ENCODE assay signal across 15 cellular contexts in the genomic region with DNA sequence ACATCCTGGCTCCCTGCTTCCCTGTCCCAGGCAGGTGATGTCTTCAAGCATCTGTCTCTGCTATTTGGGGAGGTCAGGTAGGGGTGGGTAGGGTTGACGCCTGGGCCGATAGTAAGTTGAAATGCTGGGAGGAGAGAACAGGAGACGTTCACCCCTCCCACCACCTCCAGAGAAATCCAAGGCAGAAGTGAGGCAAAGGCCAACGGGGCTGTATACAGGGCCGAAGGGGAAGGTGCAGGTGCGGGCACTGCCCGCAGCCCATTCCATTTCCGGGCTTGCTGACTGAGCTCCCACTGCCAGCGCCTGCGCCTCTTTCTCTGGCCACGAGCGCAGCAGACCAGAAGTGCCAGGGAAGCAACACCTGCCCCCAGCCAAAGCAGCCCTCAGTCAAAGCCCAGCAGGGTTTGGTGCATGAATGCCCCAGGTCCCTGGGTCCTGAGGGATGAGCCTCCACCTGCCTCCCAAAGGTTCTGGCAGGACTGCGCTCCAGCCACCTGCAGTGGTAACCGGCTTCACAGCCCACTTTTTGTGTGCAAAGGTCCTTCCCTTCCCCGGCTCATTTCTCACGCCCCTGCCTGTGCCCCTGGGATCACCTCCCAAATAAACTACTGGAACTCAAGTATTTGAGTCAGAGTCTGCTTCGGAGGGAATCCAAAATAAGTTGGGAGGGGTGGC.
DNase-seq lines count a peak whose midpoint lies in the region; TF ChIP-seq lines count a peak whose summit lies in the region.
"Had no signal": no experiment of that assay in that cellular context is flagged by ENCODE, and none has a peak within 500 bp of the region (broad histone marks: within the 10 kb centered on the region; RNA-seq: fewer than 3 reads in every experiment).

No MANE protein-coding gene starts in this region.

- H3K27ac ChIP-seq in coronary artery, result peak overlapping the region; percentile 83 to 96
- peak overlapping the region; percentile 42 to 75 (median 60) for H3K27ac ChIP-seq in transverse colon
- H3K27ac ChIP-seq: neutrophil, SJCRH30 had no signal

- peak; percentile 20 for DNase-seq in activated T-cell treated with anti-CD3 and anti-CD28 coated beads, Interleukin-2, amount 50 U/mL, for 24 hours
- no peak for DNase-seq in activated T-cell treated with anti-CD3 and anti-CD28 coated beads, Interleukin-2, amount 50 U/mL, for 48 hours
- no peak for DNase-seq in coronary artery (ENCODE audit: low spot score)
- no peak for DNase-seq in transverse colon
- no peak for DNase-seq in activated naive CD4-positive, alpha-beta T cell treated with anti-CD3 and anti-CD28 coated beads, Interleukin-2, amount 50 U/mL, for 16 hours
- no peak for DNase-seq in effector CD8-positive, alpha-beta T cell (lab: John Stamatoyannopoulos, UW)
- no peak for DNase-seq in NCI-H187 treated with DMSO at 0.1 percent for 48 hours (lab: John Stamatoyannopoulos, UW)
- DNase-seq: activated gamma-delta T cell treated with Interleukin-2 at 50 U/mL for 16 hours; AML-193; NCI-H524 treated with DMSO at 0.1 percent for 48 hours; SJCRH30; stimulated activated CD4-positive, alpha-beta T cell treated with anti-CD3 and anti-CD28 coated beads, Interleukin-4, amount 100 ng/mL, for 4 hours had no signal

- H3K9me3 ChIP-seq in transverse colon, result no peaks in the 10 kb centered on the region
- H3K9me3 ChIP-seq: neutrophil, SJCRH30 had no signal

- H3K4me3 Mint-ChIP-seq in activated T-cell treated with anti-CD3 and anti-CD28 coated beads, Interleukin-2, amount 50 U/mL, for 24 hours, result no peak overlapping the region
- H3K4me3 Mint-ChIP-seq in nephron, result peak overlapping the region in 1 of 3 experiments; percentile 10
- H3K4me3 Mint-ChIP-seq: activated CD4-positive, alpha-beta T cell treated with anti-CD3 and anti-CD28 coated beads for 36 hours had no signal

- 55 to 85% methylated on average over 2 to 17 of the region's 17 CpGs for WGBS in transverse colon (ENCODE audit: low coverage in 1 of 2), 2 donors

- H3K36me3 ChIP-seq in transverse colon, result no peaks in the 10 kb centered on the region
- H3K36me3 ChIP-seq: neutrophil, SJCRH30 had no signal

- intact Hi-C loops in transverse colon (cut with DNase I; ENCODE audit: low total_unique reads), result no loop called here

- no peak for TF ChIP-seq POLR2A in transverse colon (IDR thresholded peaks at IDR 0.05)

- no peak for TF ChIP-seq EP300 in transverse colon (IDR thresholded peaks at IDR 0.05; ENCODE audit: low read depth)

- H3K27me3 Mint-ChIP-seq in activated T-cell treated with anti-CD3 and anti-CD28 coated beads, Interleukin-2, amount 50 U/mL, for 24 hours, result peaks cover 3% of the 10 kb centered on the region
- H3K27me3 Mint-ChIP-seq in nephron (ENCODE audit: low read depth), result peaks cover 30% of the 10 kb centered on the region
- H3K27me3 Mint-ChIP-seq: activated CD4-positive, alpha-beta T cell treated with anti-CD3 and anti-CD28 coated beads for 36 hours had no signal

- no peaks in the 10 kb centered on the region for H3K36me3 Mint-ChIP-seq in activated T-cell treated with anti-CD3 and anti-CD28 coated beads, Interleukin-2, amount 50 U/mL, for 24 hours (ENCODE audit: low read depth)
- no peaks in the 10 kb centered on the region for H3K36me3 Mint-ChIP-seq in nephron (ENCODE audit: low read depth)

- in situ Hi-C loops in transverse colon (cut with MboI; ENCODE audit: low pct_ligation_motif_present in 1 of 4, low pct_unique_long_range_greater_than_20kb in 1 of 4, low sequenced_read_pairs in 3 of 4), result no loop called here

- peak overlapping the region; percentile 39 for H3K4me3 ChIP-seq in coronary artery
- H3K4me3 ChIP-seq in transverse colon, result no peak overlapping the region
- H3K4me3 ChIP-seq: SJCRH30 had no signal

- H3K4me1 Mint-ChIP-seq in activated T-cell treated with anti-CD3 and anti-CD28 coated beads, Interleukin-2, amount 50 U/mL, for 24 hours (ENCODE audit: low read depth), result peaks cover 37% of the 10 kb centered on the region
- peaks cover 52% of the 10 kb centered on the region for H3K4me1 Mint-ChIP-seq in nephron

- TF ChIP-seq CTCF in coronary artery (IDR thresholded peaks at IDR 0.05) (no peak), nephron (IDR thresholded peaks at IDR 0.05; ENCODE audit: unreplicated experiment in 3 of 3) (no peak), transverse colon (IDR thresholded peaks at IDR 0.05) (no peak)

- no peaks in the 10 kb centered on the region for H3K9me3 Mint-ChIP-seq in activated T-cell treated with anti-CD3 and anti-CD28 coated beads, Interleukin-2, amount 50 U/mL, for 24 hours
- H3K9me3 Mint-ChIP-seq in nephron, result no peaks in the 10 kb centered on the region

- peaks cover 3 to 18% (median 8%) of the 10 kb centered on the region in 4 donors for H3K4me1 ChIP-seq in transverse colon

- no peaks in the 10 kb centered on the region for H3K27me3 ChIP-seq in transverse colon
- H3K27me3 ChIP-seq: SJCRH30 had no signal

- H3K27ac Mint-ChIP-seq in activated T-cell treated with anti-CD3 and anti-CD28 coated beads, Interleukin-2, amount 50 U/mL, for 24 hours, result no peak overlapping the region
- peak overlapping the region in 2 of 3 experiments; percentile 69 to 94 for H3K27ac Mint-ChIP-seq in nephron
- H3K27ac Mint-ChIP-seq: activated CD4-positive, alpha-beta T cell treated with anti-CD3 and anti-CD28 coated beads for 36 hours had no signal
